ENCODE assay signal across 17 cellular contexts in genomic region chr9:34686231-34686630, GRCh38. TPM values are rescaled to one million over a fixed set of nuclear protein-coding genes. Genes with fewer than 3 reads are reported as not detected.
"Had no signal": no experiment of that assay in that cellular context is flagged by ENCODE, and none has a peak within 500 bp of the region (broad histone marks: within the 10 kb centered on the region; RNA-seq: fewer than 3 reads in every experiment).

No MANE protein-coding gene starts in this region.

- H3K27ac ChIP-seq: sigmoid colon, SK-N-MC, tibial artery, WERI-Rb-1 had no signal

- H3K4me1 ChIP-seq: sigmoid colon had no signal

- H3K27me3 ChIP-seq: sigmoid colon, stomach, tibial artery had no signal

- H3K4me3 ChIP-seq: lung, sigmoid colon, SK-N-MC, stomach, tibial artery had no signal

- ATAC-seq: activated CD4-positive, alpha-beta T cell treated with anti-CD3 and anti-CD28 coated beads for 36 hours; naive thymus-derived CD8-positive, alpha-beta T cell had no signal

- DNase-seq: activated CD4-positive, alpha-beta T cell treated with anti-CD3 and anti-CD28 coated beads for 36 hours; activated naive CD4-positive, alpha-beta T cell treated with Interleukin-2 at 50 U/mL for 16 hours; central memory CD4-positive, alpha-beta T cell; cortex of kidney; effector CD8-positive, alpha-beta T cell; naive thymus-derived CD8-positive, alpha-beta T cell; nucleus accumbens; stomach; T-helper 1 cell; WERI-Rb-1 had no signal

- H3K9me3 ChIP-seq: sigmoid colon, stomach, tibial artery had no signal

- H3K36me3 ChIP-seq: WERI-Rb-1 had no signal

RNA-seq across cellular contexts. Expression of gene CCL19, which starts 4.8 kb away (rescaled TPM):
- total RNA-seq: activated T-helper 1 cell treated with anti-CD3 and anti-CD28 coated beads, Interleukin-12 subunit alpha, Interleukin-12 subunit beta, Interleukin-2, Interleukin-4 antibody, amounts not matched to agents 30 ng/mL and 10 ng/mL and 1 ng/mL, durations not matched to agents 14 hours and 24 hours and 36 hours; glomerular endothelial cell; naive thymus-derived CD8-positive, alpha-beta T cell had no signal

RNA-seq across cellular contexts. Expression of gene CCL21, which starts 23.7 kb away (rescaled TPM):
- total RNA-seq: activated CD4-positive, alpha-beta T cell treated with anti-CD3 and anti-CD28 coated beads for 36 hours; activated T-helper 1 cell treated with anti-CD3 and anti-CD28 coated beads, Interleukin-12 subunit alpha, Interleukin-12 subunit beta, Interleukin-2, Interleukin-4 antibody, amounts not matched to agents 30 ng/mL and 10 ng/mL and 1 ng/mL, durations not matched to agents 14 hours and 24 hours and 36 hours; naive thymus-derived CD8-positive, alpha-beta T cell; progenitor cell of endocrine pancreas had no signal

RNA-seq across cellular contexts. Expression of gene CCL27, which starts 23.8 kb away (rescaled TPM):
- total RNA-seq: glomerular endothelial cell; naive thymus-derived CD8-positive, alpha-beta T cell; sigmoid colon had no signal
